Comparison of ENCODE assay signal across 8 cellular contexts in the genomic region with DNA sequence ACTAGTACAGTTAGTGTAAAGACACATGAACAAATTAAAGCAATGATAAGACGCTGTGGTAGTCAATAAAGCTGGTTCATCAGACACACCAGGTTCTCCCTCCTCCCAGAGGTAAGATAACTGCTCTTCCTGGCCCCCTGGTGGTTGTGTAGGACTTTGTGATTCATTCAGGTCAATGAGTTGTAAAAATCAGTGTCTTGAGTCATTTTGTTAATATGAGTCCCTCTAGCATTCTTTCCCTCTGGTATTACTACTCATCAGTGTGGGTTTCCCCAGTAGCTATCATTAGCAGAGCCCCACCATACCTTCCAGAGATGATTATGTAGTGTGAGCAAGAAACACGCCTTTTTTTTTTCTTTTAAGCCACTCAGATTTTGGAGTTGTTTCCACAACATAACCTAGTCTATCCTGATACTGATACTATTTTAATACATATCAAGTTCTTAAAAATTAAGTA. TPM values are rescaled to one million over a fixed set of nuclear protein-coding genes. Genes with fewer than 3 reads are reported as not detected.
A peak's percentile ranks its signal among the peaks of the same experiment; 100 is the strongest.
DNase-seq lines count a peak whose midpoint lies in the region; ATAC-seq, FAIRE-seq and TF ChIP-seq lines count a peak whose summit lies in the region.

No MANE protein-coding gene starts in this region.

- peak; percentile 52; the same call in 1 of the 2 replicates for TF ChIP-seq RAD21 in HepG2 (CRISPR knock-in tag; IDR thresholded peaks at IDR 0.05)

- peak; percentile 85 for TF ChIP-seq CTCF in cardiac muscle cell (IDR thresholded peaks at IDR 0.05; ENCODE audit: low read depth, low read length)
- peak; percentile 80 for TF ChIP-seq CTCF in HepG2 (CRISPR knock-in tag; IDR thresholded peaks at IDR 0.05)

- TF ChIP-seq EP300 in HepG2 (IDR thresholded peaks at IDR 0.05; ENCODE audit: low read depth in 2 of 2, low read length in 2 of 2) (no peak), HepG2 (CRISPR knock-in tag; IDR thresholded peaks at IDR 0.05; ENCODE audit: borderline replicate concordance) (no peak)

- WGBS in HepG2 (ENCODE audit: low lambda C conversion rate) = 42% methylated on average over 2 of the region's 2 CpGs

- H3K27ac ChIP-seq in cardiac muscle cell = no peak overlapping the region
- H3K27ac ChIP-seq in HepG2 (ENCODE audit: extremely low read length, insufficient read depth, low read length) = no peak overlapping the region

- H3K9me3 ChIP-seq in cardiac muscle cell (ENCODE audit: low read depth) (no peaks in the 10 kb centered on the region), HepG2 (ENCODE audit: low read length) (no peaks in the 10 kb centered on the region)

- H3K79me2 ChIP-seq in HepG2 (ENCODE audit: insufficient read depth, low read length) = peaks cover 10% of the 10 kb centered on the region

- POLR2A ChIA-PET in HepG2 (lab: Yijun Ruan, JAX) = interaction anchor here (0.6 to 1.2 kb wide), 5 partner anchors 17 to 294 kb away, joined by 3 to 5 read pairs (median 3); a partner anchor contains a TSS

- H3K4me3 ChIP-seq in cardiac muscle cell = no peak overlapping the region
- H3K4me3 ChIP-seq in HepG2 (replicated peaks in 1 of 3; ENCODE audit: insufficient read depth in 1 of 3, low read depth in 2 of 3, low read length in 3 of 3) = no peak overlapping the region

- FAIRE-seq in HepG2 (lab: Jason Lieb, UNC) = peak; percentile 74

- peak; percentile 66 for ATAC-seq in HG03378 (IDR thresholded peaks at IDR 0.05; ENCODE audit: unreplicated experiment)
- ATAC-seq in HepG2 = peak; percentile 45

- no peaks in the 10 kb centered on the region for H3K36me3 ChIP-seq in cardiac muscle cell
- H3K36me3 ChIP-seq in HepG2 (replicated peaks in 1 of 2; ENCODE audit: control insufficient read depth in 1 of 2, insufficient read depth in 2 of 2, low read length in 2 of 2) = peaks cover 0 to under 1% of the 10 kb centered on the region in 2 experiments; a peak in 1 of 5 replicates

- in situ Hi-C loops in HepG2 (cut with HindIII; ENCODE audit: extremely low pct_ligation_motif_present, low pct_unique_long_range_greater_than_20kb) = no loop called here

- no peak overlapping the region for H2AFZ ChIP-seq in HepG2 (ENCODE audit: low read length)

- H3K9ac ChIP-seq in HepG2 (ENCODE audit: insufficient read depth, low read depth, low read length) = no peak overlapping the region

- H3K4me1 ChIP-seq in cardiac muscle cell (ENCODE audit: low read depth) = no peaks in the 10 kb centered on the region
- H3K4me1 ChIP-seq in HepG2 (ENCODE audit: insufficient read depth, low read length) = peaks cover 7% of the 10 kb centered on the region

- no peak for TF ChIP-seq POLR2A in HepG2 (IDR thresholded peaks at IDR 0.05; ENCODE audit: insufficient read depth in 1 of 2, low read depth in 2 of 2, low read length in 2 of 2)

- no peaks in the 10 kb centered on the region for H4K20me1 ChIP-seq in HepG2 (ENCODE audit: insufficient read depth, low read length)

- no TSS peak for BruUV-seq in HepG2 (replicated peaks; lab: Mats Ljungman, UMichigan)

- DNase-seq in cardiac muscle cell (ENCODE audit: low read depth in 1 of 2, low spot score in 1 of 2) (peak; percentile 80 to 86), cardiac septum (ENCODE audit: low spot score) (no peak), NCI-H460 (ENCODE audit: extremely low read depth, low read depth) (peak; percentile 87), HepG2 (ENCODE audit: low spot score) (peak; percentile 70)
- DNase-seq in activated CD4-positive, CD25-positive, alpha-beta regulatory T cell treated with anti-CD3 and anti-CD28 coated beads, Interleukin-2, amount 50 U/mL, for 72 hours = peak; percentile 66
- peak; percentile 60 for DNase-seq in central memory CD4-positive, alpha-beta T cell
- peak; percentile 43 to 59 (median 51) for DNase-seq in stimulated activated CD4-positive, alpha-beta T cell treated with anti-CD3 and anti-CD28 coated beads, TNF-alpha, amount 100 ng/mL, for 1 hour (ENCODE audit: low read depth in 3 of 3, low spot score in 1 of 3)

- CTCF ChIA-PET in HepG2 (lab: Yijun Ruan, JAX; ENCODE audit: low intra/inter-chr PET ratio, low total read pairs) = interaction anchor here (0.6 to 0.8 kb wide), 2 partner anchors 58 to 93 kb away, joined by 3 to 4 read pairs; no protein-coding TSS in a partner anchor

- no peak overlapping the region for H3K4me2 ChIP-seq in HepG2 (ENCODE audit: low read depth, low read length)

- H3K27me3 ChIP-seq in cardiac muscle cell = no peaks in the 10 kb centered on the region
- no peaks in the 10 kb centered on the region for H3K27me3 ChIP-seq in HepG2 (ENCODE audit: control insufficient read depth in 1 of 2, insufficient read depth in 2 of 2, low read length in 2 of 2)

- intact Hi-C loops in cardiac septum (cut with DNase I) (loop anchor here (10.0 kb wide), 1 partner anchor 298 kb away; a partner anchor contains a TSS), HepG2 (cut with micrococcal nuclease; ENCODE audit: unreplicated experiment) (loop anchor here (5.0 to 10.0 kb wide), 2 partner anchors 45 to 98 kb away; a partner anchor contains a TSS)

RNA-seq across cellular contexts. Expression of a gene that starts 3.6 kb away (rescaled TPM):
- total RNA-seq in cardiac muscle cell (37.8 and 69.9 TPM in 2 replicates), cardiac septum (15.5 TPM), HepG2 (2016; rRNA removed; fragmentation: Illumina TruSeq; extraction: Trizol) (31.0 and 34.6 TPM in 2 replicates)
- polyA plus RNA-seq in cardiac muscle cell (20.1 and 23.7 TPM in 2 replicates), HepG2 (2011; rRNA removed) (30.1 and 33.1 TPM in 2 replicates)
- 46.5 and 53.6 TPM in 2 replicates for total RNA-seq in NCI-H460 (2014; rRNA removed; shearing (Covaris generic))
- polyA plus RNA-seq in NCI-H460 (2014; cell fraction: nucleus; rRNA removed) = 52.5 and 63.8 TPM in 2 replicates
- 8.2 and 9.2 TPM in 2 replicates for total RNA-seq in HepG2 (2016; cell fraction: cytosol; rRNA removed; fragmentation: Illumina TruSeq; extraction: Trizol; ENCODE audit: low read depth)
- 32.1 and 33.4 TPM in 2 replicates for total RNA-seq in HepG2 (2016; cell fraction: insoluble cytoplasmic fraction; rRNA removed; fragmentation: Illumina TruSeq; extraction: Trizol)
- 11.8 and 12.8 TPM in 2 replicates for total RNA-seq in HepG2 (2016; cell fraction: membrane; rRNA removed; fragmentation: Illumina TruSeq; extraction: Trizol)
- total RNA-seq in HepG2 (2016; cell fraction: nucleus; rRNA removed; fragmentation: Illumina TruSeq; extraction: Trizol) = 27.2 and 30.3 TPM in 2 replicates
- polyA plus RNA-seq in HepG2 (2011; cell fraction: cytosol; rRNA removed) = 15.2 and 18.5 TPM in 2 replicates
- polyA plus RNA-seq in HepG2 (2011; cell fraction: nucleus; rRNA removed) = 43.9 and 48.6 TPM in 2 replicates
- polyA plus RNA-seq in HepG2 (2012) = 26.3 and 29.9 TPM in 2 replicates
- 2.5 TPM in 2 replicates for polyA plus RNA-seq in HepG2 (2016; cell fraction: cytosol; fragmentation: Illumina TruSeq; extraction: Trizol; ENCODE audit: low read depth)
- polyA plus RNA-seq in HepG2 (2016; cell fraction: insoluble cytoplasmic fraction; fragmentation: Illumina TruSeq; extraction: Trizol; ENCODE audit: low read depth) = 17.6 and 20.4 TPM in 2 replicates
- 4.2 and 4.3 TPM in 2 replicates for polyA plus RNA-seq in HepG2 (2016; cell fraction: membrane; fragmentation: Illumina TruSeq; extraction: Trizol; ENCODE audit: low read depth)
- polyA plus RNA-seq in HepG2 (2016; cell fraction: nucleus; fragmentation: Illumina TruSeq; extraction: Trizol; ENCODE audit: insufficient read depth, low read depth) = 53.3 and 55.8 TPM in 2 replicates
- polyA minus RNA-seq in HepG2 (2011; rRNA and poly(A)+ RNA removed; ENCODE audit: low replicate concordance) = 37.4 and 74.1 TPM in 2 replicates
- polyA minus RNA-seq in HepG2 (2011; cell fraction: cytosol; rRNA and poly(A)+ RNA removed) = 22.7 and 23.2 TPM in 2 replicates
- polyA minus RNA-seq in HepG2 (2011; cell fraction: nucleus; rRNA and poly(A)+ RNA removed) = 59.4 and 70.0 TPM in 2 replicates

RNA-seq across cellular contexts. Expression of a gene that starts 35.6 kb away (rescaled TPM):
- not detected in 2 replicates for total RNA-seq in cardiac muscle cell
- not detected in 2 replicates for polyA plus RNA-seq in cardiac muscle cell
- not detected for total RNA-seq in cardiac septum
- total RNA-seq in NCI-H460 (2014; rRNA removed; shearing (Covaris generic)) = not detected in 2 replicates
- polyA plus RNA-seq in NCI-H460 (2014; cell fraction: nucleus; rRNA removed) = not detected in 2 replicates
- total RNA-seq in HepG2 (2016; rRNA removed; fragmentation: Illumina TruSeq; extraction: Trizol) = not detected in 2 replicates
- total RNA-seq in HepG2 (2016; cell fraction: cytosol; rRNA removed; fragmentation: Illumina TruSeq; extraction: Trizol; ENCODE audit: low read depth) = not detected in 2 replicates
- total RNA-seq in HepG2 (2016; cell fraction: insoluble cytoplasmic fraction; rRNA removed; fragmentation: Illumina TruSeq; extraction: Trizol) = not detected in 2 replicates
- total RNA-seq in HepG2 (2016; cell fraction: membrane; rRNA removed; fragmentation: Illumina TruSeq; extraction: Trizol) = not detected in 2 replicates
- not detected in 2 replicates for total RNA-seq in HepG2 (2016; cell fraction: nucleus; rRNA removed; fragmentation: Illumina TruSeq; extraction: Trizol)
- not detected in 2 replicates for polyA plus RNA-seq in HepG2 (2011; rRNA removed)
- polyA plus RNA-seq in HepG2 (2011; cell fraction: cytosol; rRNA removed) = not detected in 2 replicates
- not detected in 2 replicates for polyA plus RNA-seq in HepG2 (2011; cell fraction: nucleus; rRNA removed)
- polyA plus RNA-seq in HepG2 (2012) = not detected in 2 replicates
- not detected in 2 replicates for polyA plus RNA-seq in HepG2 (2016; cell fraction: cytosol; fragmentation: Illumina TruSeq; extraction: Trizol; ENCODE audit: low read depth)
- polyA plus RNA-seq in HepG2 (2016; cell fraction: insoluble cytoplasmic fraction; fragmentation: Illumina TruSeq; extraction: Trizol; ENCODE audit: low read depth) = not detected in 2 replicates
- polyA plus RNA-seq in HepG2 (2016; cell fraction: membrane; fragmentation: Illumina TruSeq; extraction: Trizol; ENCODE audit: low read depth) = not detected in 2 replicates
- polyA plus RNA-seq in HepG2 (2016; cell fraction: nucleus; fragmentation: Illumina TruSeq; extraction: Trizol; ENCODE audit: insufficient read depth, low read depth) = not detected in 2 replicates
- not detected in 2 replicates for polyA minus RNA-seq in HepG2 (2011; rRNA and poly(A)+ RNA removed; ENCODE audit: low replicate concordance)
- not detected in 2 replicates for polyA minus RNA-seq in HepG2 (2011; cell fraction: cytosol; rRNA and poly(A)+ RNA removed)
- polyA minus RNA-seq in HepG2 (2011; cell fraction: nucleus; rRNA and poly(A)+ RNA removed) = not detected in 2 replicates

RNA-seq across cellular contexts. Expression of a gene that starts 46.1 kb away (rescaled TPM):
- total RNA-seq in cardiac muscle cell = 46.8 and 87.3 TPM in 2 replicates
- polyA plus RNA-seq in cardiac muscle cell = 29.4 and 44.0 TPM in 2 replicates
- 32.0 TPM for total RNA-seq in cardiac septum
- 22.8 and 27.1 TPM in 2 replicates for total RNA-seq in NCI-H460 (2014; rRNA removed; shearing (Covaris generic))
- polyA plus RNA-seq in NCI-H460 (2014; cell fraction: nucleus; rRNA removed) = 28.1 and 30.9 TPM in 2 replicates
- total RNA-seq in HepG2 (2016; rRNA removed; fragmentation: Illumina TruSeq; extraction: Trizol) = 17.6 and 17.8 TPM in 2 replicates
- total RNA-seq in HepG2 (2016; cell fraction: cytosol; rRNA removed; fragmentation: Illumina TruSeq; extraction: Trizol; ENCODE audit: low read depth) = 3.0 and 3.1 TPM in 2 replicates
- 16.0 and 17.6 TPM in 2 replicates for total RNA-seq in HepG2 (2016; cell fraction: insoluble cytoplasmic fraction; rRNA removed; fragmentation: Illumina TruSeq; extraction: Trizol)
- total RNA-seq in HepG2 (2016; cell fraction: membrane; rRNA removed; fragmentation: Illumina TruSeq; extraction: Trizol) = 10.2 and 10.5 TPM in 2 replicates
- total RNA-seq in HepG2 (2016; cell fraction: nucleus; rRNA removed; fragmentation: Illumina TruSeq; extraction: Trizol) = 22.3 and 22.5 TPM in 2 replicates
- polyA plus RNA-seq in HepG2 (2011; rRNA removed) = 24.1 and 25.9 TPM in 2 replicates
- 12.5 and 14.3 TPM in 2 replicates for polyA plus RNA-seq in HepG2 (2011; cell fraction: cytosol; rRNA removed)
- polyA plus RNA-seq in HepG2 (2011; cell fraction: nucleus; rRNA removed) = 44.0 and 50.3 TPM in 2 replicates
- 19.3 and 23.7 TPM in 2 replicates for polyA plus RNA-seq in HepG2 (2012)
- 1.8 and 2.1 TPM in 2 replicates for polyA plus RNA-seq in HepG2 (2016; cell fraction: cytosol; fragmentation: Illumina TruSeq; extraction: Trizol; ENCODE audit: low read depth)
- polyA plus RNA-seq in HepG2 (2016; cell fraction: insoluble cytoplasmic fraction; fragmentation: Illumina TruSeq; extraction: Trizol; ENCODE audit: low read depth) = 14.9 and 18.1 TPM in 2 replicates
- 4.3 and 5.6 TPM in 2 replicates for polyA plus RNA-seq in HepG2 (2016; cell fraction: membrane; fragmentation: Illumina TruSeq; extraction: Trizol; ENCODE audit: low read depth)
- polyA plus RNA-seq in HepG2 (2016; cell fraction: nucleus; fragmentation: Illumina TruSeq; extraction: Trizol; ENCODE audit: insufficient read depth, low read depth) = 21.2 and 22.9 TPM in 2 replicates
- polyA minus RNA-seq in HepG2 (2011; rRNA and poly(A)+ RNA removed; ENCODE audit: low replicate concordance) = 36.2 and 55.5 TPM in 2 replicates
- 10.6 and 15.0 TPM in 2 replicates for polyA minus RNA-seq in HepG2 (2011; cell fraction: cytosol; rRNA and poly(A)+ RNA removed)
- polyA minus RNA-seq in HepG2 (2011; cell fraction: nucleus; rRNA and poly(A)+ RNA removed) = 46.4 and 62.3 TPM in 2 replicates

RNA-seq across cellular contexts. Expression of a gene that starts 52.1 kb away (rescaled TPM):
- total RNA-seq in cardiac muscle cell (64.7 and 65.0 TPM in 2 replicates), cardiac septum (76.0 TPM), HepG2 (2016; rRNA removed; fragmentation: Illumina TruSeq; extraction: Trizol) (188 and 298 TPM in 2 replicates)
- polyA plus RNA-seq in cardiac muscle cell (119 and 124 TPM in 2 replicates), HepG2 (2011; rRNA removed) (269 and 315 TPM in 2 replicates)
- 354 and 361 TPM in 2 replicates for total RNA-seq in NCI-H460 (2014; rRNA removed; shearing (Covaris generic))
- polyA plus RNA-seq in NCI-H460 (2014; cell fraction: nucleus; rRNA removed) = 209 and 239 TPM in 2 replicates
- total RNA-seq in HepG2 (2016; cell fraction: cytosol; rRNA removed; fragmentation: Illumina TruSeq; extraction: Trizol; ENCODE audit: low read depth) = 172 and 174 TPM in 2 replicates
- 172 and 303 TPM in 2 replicates for total RNA-seq in HepG2 (2016; cell fraction: insoluble cytoplasmic fraction; rRNA removed; fragmentation: Illumina TruSeq; extraction: Trizol)
- 391 and 396 TPM in 2 replicates for total RNA-seq in HepG2 (2016; cell fraction: membrane; rRNA removed; fragmentation: Illumina TruSeq; extraction: Trizol)
- total RNA-seq in HepG2 (2016; cell fraction: nucleus; rRNA removed; fragmentation: Illumina TruSeq; extraction: Trizol) = 237 and 286 TPM in 2 replicates
- polyA plus RNA-seq in HepG2 (2011; cell fraction: cytosol; rRNA removed) = 210 and 326 TPM in 2 replicates
- polyA plus RNA-seq in HepG2 (2011; cell fraction: nucleus; rRNA removed) = 209 and 246 TPM in 2 replicates
- polyA plus RNA-seq in HepG2 (2012) = 202 and 241 TPM in 2 replicates
- polyA plus RNA-seq in HepG2 (2016; cell fraction: cytosol; fragmentation: Illumina TruSeq; extraction: Trizol; ENCODE audit: low read depth) = 183 and 188 TPM in 2 replicates
- 211 and 221 TPM in 2 replicates for polyA plus RNA-seq in HepG2 (2016; cell fraction: insoluble cytoplasmic fraction; fragmentation: Illumina TruSeq; extraction: Trizol; ENCODE audit: low read depth)
- 341 and 359 TPM in 2 replicates for polyA plus RNA-seq in HepG2 (2016; cell fraction: membrane; fragmentation: Illumina TruSeq; extraction: Trizol; ENCODE audit: low read depth)
- polyA plus RNA-seq in HepG2 (2016; cell fraction: nucleus; fragmentation: Illumina TruSeq; extraction: Trizol; ENCODE audit: insufficient read depth, low read depth) = 425 and 431 TPM in 2 replicates
- polyA minus RNA-seq in HepG2 (2011; rRNA and poly(A)+ RNA removed; ENCODE audit: low replicate concordance) = 346 and 363 TPM in 2 replicates
- polyA minus RNA-seq in HepG2 (2011; cell fraction: cytosol; rRNA and poly(A)+ RNA removed) = 145 and 155 TPM in 2 replicates
- polyA minus RNA-seq in HepG2 (2011; cell fraction: nucleus; rRNA and poly(A)+ RNA removed) = 108 and 145 TPM in 2 replicates

RNA-seq across cellular contexts. Expression of a gene that starts 59.5 kb away (rescaled TPM):
- total RNA-seq in cardiac muscle cell (0.21 and 1.7 TPM in 2 replicates), cardiac septum (0.16 TPM), HepG2 (2016; rRNA removed; fragmentation: Illumina TruSeq; extraction: Trizol) (23.9 and 29.9 TPM in 2 replicates)
- polyA plus RNA-seq in cardiac muscle cell (1.4 and 2.0 TPM in 2 replicates), HepG2 (2011; rRNA removed) (13.3 and 14.3 TPM in 2 replicates)
- 0.10 and 0.61 TPM in 2 replicates for total RNA-seq in NCI-H460 (2014; rRNA removed; shearing (Covaris generic))
- 0.81 and 1.1 TPM in 2 replicates for polyA plus RNA-seq in NCI-H460 (2014; cell fraction: nucleus; rRNA removed)
- 23.6 and 28.6 TPM in 2 replicates for total RNA-seq in HepG2 (2016; cell fraction: cytosol; rRNA removed; fragmentation: Illumina TruSeq; extraction: Trizol; ENCODE audit: low read depth)
- 24.2 and 31.1 TPM in 2 replicates for total RNA-seq in HepG2 (2016; cell fraction: insoluble cytoplasmic fraction; rRNA removed; fragmentation: Illumina TruSeq; extraction: Trizol)
- total RNA-seq in HepG2 (2016; cell fraction: membrane; rRNA removed; fragmentation: Illumina TruSeq; extraction: Trizol) = 36.8 and 45.0 TPM in 2 replicates
- 13.1 and 16.4 TPM in 2 replicates for total RNA-seq in HepG2 (2016; cell fraction: nucleus; rRNA removed; fragmentation: Illumina TruSeq; extraction: Trizol)
- 13.7 and 18.5 TPM in 2 replicates for polyA plus RNA-seq in HepG2 (2011; cell fraction: cytosol; rRNA removed)
- 22.7 and 24.4 TPM in 2 replicates for polyA plus RNA-seq in HepG2 (2011; cell fraction: nucleus; rRNA removed)
- 8.0 and 10.7 TPM in 2 replicates for polyA plus RNA-seq in HepG2 (2012)
- 31.8 and 41.1 TPM in 2 replicates for polyA plus RNA-seq in HepG2 (2016; cell fraction: cytosol; fragmentation: Illumina TruSeq; extraction: Trizol; ENCODE audit: low read depth)
- 34.4 and 34.7 TPM in 2 replicates for polyA plus RNA-seq in HepG2 (2016; cell fraction: insoluble cytoplasmic fraction; fragmentation: Illumina TruSeq; extraction: Trizol; ENCODE audit: low read depth)
- polyA plus RNA-seq in HepG2 (2016; cell fraction: membrane; fragmentation: Illumina TruSeq; extraction: Trizol; ENCODE audit: low read depth) = 37.6 and 45.5 TPM in 2 replicates
- 19.8 and 22.9 TPM in 2 replicates for polyA plus RNA-seq in HepG2 (2016; cell fraction: nucleus; fragmentation: Illumina TruSeq; extraction: Trizol; ENCODE audit: insufficient read depth, low read depth)
- 6.4 and 37.2 TPM in 2 replicates for polyA minus RNA-seq in HepG2 (2011; rRNA and poly(A)+ RNA removed; ENCODE audit: low replicate concordance)
- 11.8 and 16.0 TPM in 2 replicates for polyA minus RNA-seq in HepG2 (2011; cell fraction: cytosol; rRNA and poly(A)+ RNA removed)
- 13.8 and 14.7 TPM in 2 replicates for polyA minus RNA-seq in HepG2 (2011; cell fraction: nucleus; rRNA and poly(A)+ RNA removed)
